ENCODE assay signal across 17 cellular contexts in the genomic region with DNA sequence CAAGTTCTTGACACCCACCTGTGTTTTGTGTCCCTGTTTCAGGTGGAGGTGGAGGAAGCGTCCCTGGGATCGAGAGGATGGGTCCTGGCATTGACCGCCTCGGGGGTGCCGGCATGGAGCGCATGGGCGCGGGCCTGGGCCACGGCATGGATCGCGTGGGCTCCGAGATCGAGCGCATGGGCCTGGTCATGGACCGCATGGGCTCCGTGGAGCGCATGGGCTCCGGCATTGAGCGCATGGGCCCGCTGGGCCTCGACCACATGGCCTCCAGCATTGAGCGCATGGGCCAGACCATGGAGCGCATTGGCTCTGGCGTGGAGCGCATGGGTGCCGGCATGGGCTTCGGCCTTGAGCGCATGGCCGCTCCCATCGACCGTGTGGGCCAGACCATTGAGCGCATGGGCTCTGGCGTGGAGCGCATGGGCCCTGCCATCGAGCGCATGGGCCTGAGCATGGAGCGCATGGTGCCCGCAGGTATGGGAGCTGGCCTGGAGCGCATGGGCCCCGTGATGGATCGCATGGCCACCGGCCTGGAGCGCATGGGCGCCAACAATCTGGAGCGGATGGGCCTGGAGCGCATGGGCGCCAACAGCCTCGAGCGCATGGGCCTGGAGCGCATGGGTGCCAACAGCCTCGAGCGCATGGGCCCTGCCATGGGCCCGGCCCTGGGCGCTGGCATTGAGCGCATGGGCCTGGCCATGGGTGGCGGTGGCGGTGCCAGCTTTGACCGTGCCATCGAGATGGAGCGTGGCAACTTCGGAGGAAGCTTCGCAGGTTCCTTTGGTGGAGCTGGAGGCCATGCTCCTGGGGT. TPM values are rescaled to one million over a fixed set of nuclear protein-coding genes. Genes with fewer than 3 reads are reported as not detected.
A peak's percentile ranks its signal among the peaks of the same experiment; 100 is the strongest.
DNase-seq lines count a peak whose midpoint lies in the region; ATAC-seq and TF ChIP-seq lines count a peak whose summit lies in the region.
"Had no signal": no experiment of that assay in that cellular context is flagged by ENCODE, and none has a peak within 500 bp of the region (broad histone marks: within the 10 kb centered on the region; RNA-seq: fewer than 3 reads in every experiment).

No MANE protein-coding gene starts in this region.

- no peak overlapping the region for H3K4me3 Mint-ChIP-seq in activated naive CD4-positive, alpha-beta T cell treated with anti-CD3 and anti-CD28 coated beads, Interleukin-2, amount 10 ng/mL, durations not matched to agents 7 days and 5 days
- peak overlapping the region in 1 of 3 donors; percentile 68 for H3K4me3 Mint-ChIP-seq in T-cell
- H3K4me3 Mint-ChIP-seq in stimulated activated naive B cell treated with anti-CD40 and anti-IgM and Interleukin-4, amounts not matched to agents 10 μg/mL and 1 μg/mL and 100 μg/mL, for 72 hours, result no peak overlapping the region

- H3K4me3 ChIP-seq in dorsolateral prefrontal cortex, result no peak overlapping the region
- H3K4me3 ChIP-seq: tibial nerve had no signal

- TF ChIP-seq CTCF in dorsolateral prefrontal cortex (IDR thresholded peaks at IDR 0.05 in 54 of 56, conservative IDR thresholded peaks at IDR 0.05 in 2 of 56; ENCODE audit: low read depth in 1 of 56, partially characterized antibody in 56 of 56), result no peak

- no peak for DNase-seq in activated naive CD4-positive, alpha-beta T cell treated with anti-CD3 and anti-CD28 coated beads, Interleukin-2, amount 10 ng/mL, durations not matched to agents 7 days and 5 days
- no peak for DNase-seq in activated naive CD4-positive, alpha-beta T cell treated with Interleukin-2 at 50 U/mL for 16 hours
- no peak for DNase-seq in T-cell
- DNase-seq in dorsolateral prefrontal cortex, result peak in 2 of 10 donors; percentile 15 to 39
- DNase-seq in stimulated activated naive B cell treated with anti-CD40 and anti-IgM and Interleukin-4, amounts not matched to agents 10 μg/mL and 1 μg/mL and 100 μg/mL, for 72 hours, result no peak
- no peak for DNase-seq in stimulated activated CD4-positive, alpha-beta T cell treated with anti-CD3 and anti-CD28 coated beads, Interleukin-4, amount 100 ng/mL, for 24 hours
- no peak for DNase-seq in stimulated activated naive CD4-positive, alpha-beta T cell (lab: John Stamatoyannopoulos, UW)
- DNase-seq in activated effector memory CD4-positive, alpha-beta T cell treated with Interleukin-2 at 50 U/mL for 16 hours, result no peak
- DNase-seq: anterior cingulate cortex; DMS79; effector CD8-positive, alpha-beta T cell; foreskin fibroblast; mesendoderm; NCI-H1092 treated with DMSO at 0.1 percent for 48 hours; NCI-H226 had no signal

- H3K4me1 Mint-ChIP-seq in activated naive CD4-positive, alpha-beta T cell treated with anti-CD3 and anti-CD28 coated beads, Interleukin-2, amount 10 ng/mL, durations not matched to agents 7 days and 5 days, result peaks cover 57% of the 10 kb centered on the region
- H3K4me1 Mint-ChIP-seq in T-cell, result peaks cover 52 to 56% (median 56%) of the 10 kb centered on the region in 3 donors
- H3K4me1 Mint-ChIP-seq in stimulated activated naive B cell treated with anti-CD40 and anti-IgM and Interleukin-4, amounts not matched to agents 10 μg/mL and 1 μg/mL and 100 μg/mL, for 72 hours, result peaks cover 17 to 27% of the 10 kb centered on the region in 2 donors

- peak overlapping the region in 33 of 59 donors; percentile 23 to 76 (median 66) for H3K27ac ChIP-seq in dorsolateral prefrontal cortex
- H3K27ac ChIP-seq: parathyroid adenoma had no signal

- POLR2A ChIA-PET in T-cell (lab: Charles Lee), result no interaction called here

- H3K36me3 Mint-ChIP-seq in activated naive CD4-positive, alpha-beta T cell treated with anti-CD3 and anti-CD28 coated beads, Interleukin-2, amount 10 ng/mL, durations not matched to agents 7 days and 5 days, result peaks cover 60% of the 10 kb centered on the region
- peaks cover 52% of the 10 kb centered on the region for H3K36me3 Mint-ChIP-seq in T-cell
- H3K36me3 Mint-ChIP-seq in stimulated activated naive B cell treated with anti-CD40 and anti-IgM and Interleukin-4, amounts not matched to agents 10 μg/mL and 1 μg/mL and 100 μg/mL, for 72 hours, result peaks cover 74 to 78% of the 10 kb centered on the region in 2 donors

- H3K27me3 ChIP-seq in dorsolateral prefrontal cortex, result no peaks in the 10 kb centered on the region
- H3K27me3 ChIP-seq: tibial nerve had no signal

- peak overlapping the region; percentile 85 for H3K27ac Mint-ChIP-seq in activated naive CD4-positive, alpha-beta T cell treated with anti-CD3 and anti-CD28 coated beads, Interleukin-2, amount 10 ng/mL, durations not matched to agents 7 days and 5 days
- peak overlapping the region; percentile 88 to 97 for H3K27ac Mint-ChIP-seq in T-cell
- peak overlapping the region; percentile 84 for H3K27ac Mint-ChIP-seq in stimulated activated naive B cell treated with anti-CD40 and anti-IgM and Interleukin-4, amounts not matched to agents 10 μg/mL and 1 μg/mL and 100 μg/mL, for 72 hours

- no peak for ATAC-seq in T-cell (replicated peaks in 1 of 4)
- no peak for ATAC-seq in stimulated activated naive B cell treated with anti-CD40 and anti-IgM and Interleukin-4, amounts not matched to agents 10 μg/mL and 1 μg/mL and 100 μg/mL, for 72 hours (replicated peaks)

- no peaks in the 10 kb centered on the region for H3K9me3 Mint-ChIP-seq in activated naive CD4-positive, alpha-beta T cell treated with anti-CD3 and anti-CD28 coated beads, Interleukin-2, amount 10 ng/mL, durations not matched to agents 7 days and 5 days
- H3K9me3 Mint-ChIP-seq in T-cell, result no peaks in the 10 kb centered on the region
- no peaks in the 10 kb centered on the region for H3K9me3 Mint-ChIP-seq in stimulated activated naive B cell treated with anti-CD40 and anti-IgM and Interleukin-4, amounts not matched to agents 10 μg/mL and 1 μg/mL and 100 μg/mL, for 72 hours

- CTCF ChIA-PET in activated naive CD4-positive, alpha-beta T cell treated with anti-CD3 and anti-CD28 coated beads, Interleukin-2, amount 10 ng/mL, durations not matched to agents 7 days and 5 days (lab: Charles Lee), result interaction anchor here (2.8 kb wide), 1 partner anchor 93 kb away, joined by 50 read pairs; the partner anchor contains the start of gene MYO1F
- CTCF ChIA-PET in T-cell (lab: Charles Lee), result no interaction called here

- H3K27me3 Mint-ChIP-seq in activated naive CD4-positive, alpha-beta T cell treated with anti-CD3 and anti-CD28 coated beads, Interleukin-2, amount 10 ng/mL, durations not matched to agents 7 days and 5 days, result no peaks in the 10 kb centered on the region
- H3K27me3 Mint-ChIP-seq in T-cell, result no peaks in the 10 kb centered on the region
- no peaks in the 10 kb centered on the region for H3K27me3 Mint-ChIP-seq in stimulated activated naive B cell treated with anti-CD40 and anti-IgM and Interleukin-4, amounts not matched to agents 10 μg/mL and 1 μg/mL and 100 μg/mL, for 72 hours

- intact Hi-C loops in dorsolateral prefrontal cortex (cut with DNase I), result no loop called here

RNA-seq across cellular contexts. Expression of gene PRAM1, which starts 16.7 kb away (rescaled TPM):
- total RNA-seq in T-cell (1 to 10 TPM; 2.2 to 5.1 (median 3.8) TPM), dorsolateral prefrontal cortex (10 to 100 TPM in 19 of 120 experiments, 1 to 10 TPM in 101; 2.7 to 16.1 (median 6.3) TPM)

RNA-seq across cellular contexts. Expression of gene ZNF414, which starts 28.2 kb away (rescaled TPM):
- total RNA-seq in T-cell (10 to 100 TPM; 34.4 to 78.6 (median 67.2) TPM), dorsolateral prefrontal cortex (10 to 100 TPM; 19.4 to 51.4 (median 30.1) TPM)

RNA-seq across cellular contexts. Expression of gene HNRNPM, which starts 41.0 kb away (rescaled TPM):
- total RNA-seq in T-cell (100 to 1,000 TPM; 200 to 272 (median 213) TPM), dorsolateral prefrontal cortex (100 to 1,000 TPM in 119 of 120 experiments, 10 to 100 TPM in 1; 99.2 to 179 (median 128) TPM)
